ENCODE assay signal across 8 cellular contexts in genomic region chr11:19076744-19077589, GRCh38. TPM values are rescaled to one million over a fixed set of nuclear protein-coding genes. Genes with fewer than 3 reads are reported as not detected.
DNase-seq lines count a peak whose midpoint lies in the region; ATAC-seq and TF ChIP-seq lines count a peak whose summit lies in the region.

No MANE protein-coding gene starts in this region.

- H2BK120ac ChIP-seq in IMR-90 (ENCODE audit: low read depth, low read length), result no peak overlapping the region

- no peak overlapping the region for H2AFZ ChIP-seq in IMR-90 (replicated peaks; ENCODE audit: low read length, poor library complexity)

- DNase-seq in BE2C, result peak; percentile 36
- DNase-seq in IMR-90, result peak; percentile 19
- peak; percentile 57 for DNase-seq in RWPE1 (ENCODE audit: low spot score)
- peak; percentile 68 for DNase-seq in activated naive CD4-positive, alpha-beta T cell treated with Interleukin-2 at 50 U/mL for 16 hours
- peak in 41 of 42 donors; percentile 28 to 87 (median 68) for DNase-seq in head of caudate nucleus
- peak; percentile 19 for DNase-seq in putamen (ENCODE audit: low spot score)
- DNase-seq in GF-D8 (lab: John Stamatoyannopoulos, UW), result no peak

- H3K18ac ChIP-seq in IMR-90 (ENCODE audit: low read depth, low read length), result no peak overlapping the region

- H3K56ac ChIP-seq in IMR-90 (ENCODE audit: extremely low read depth, insufficient read depth, low read length), result no peak overlapping the region

- CTCF ChIA-PET in IMR-90 (lab: Yijun Ruan, JAX), result interaction anchor here (0.9 to 1.9 kb wide), 7 partner anchors 9 to 658 kb away, joined by 3 to 8 read pairs (median 4); no protein-coding TSS in a partner anchor
- CTCF ChIA-PET in RWPE1 (lab: Yijun Ruan, JAX), result interaction anchor here (0.5 to 2.2 kb wide), 24 partner anchors 14 to 1631 kb away, joined by 3 to 22 read pairs (median 4); partner anchors contain the start of gene ZDHHC13

- no peak overlapping the region for H4K8ac ChIP-seq in IMR-90 (ENCODE audit: low read depth in 2 of 2, low read length in 2 of 2)

- POLR2A ChIA-PET in IMR-90 (lab: Charles Lee; ENCODE audit: unreplicated experiment), result no interaction called here
- POLR2A ChIA-PET in RWPE1 (lab: Yijun Ruan, JAX; ENCODE audit: low non-redundant PET), result no interaction called here

- ATAC-seq in GM18909 (IDR thresholded peaks at IDR 0.05; ENCODE audit: poor library complexity, unreplicated experiment) (peak; percentile 80), IMR-90 (ENCODE audit: low read depth) (peak; percentile 92)

- no peak overlapping the region for H4K91ac ChIP-seq in IMR-90 (ENCODE audit: insufficient read depth, low read depth, low read length)

- no peak for TF ChIP-seq POLR2A in IMR-90 (IDR thresholded peaks at IDR 0.05; ENCODE audit: low read depth, low read length)

- BruUV-seq in IMR-90 (replicated peaks; lab: Mats Ljungman, UMichigan), result no TSS peak

- no peak overlapping the region for H2BK20ac ChIP-seq in IMR-90 (ENCODE audit: low read depth, low read length)

- H3K14ac ChIP-seq in IMR-90 (replicated peaks; ENCODE audit: low read depth, low read length), result no peak overlapping the region

- H3K9me1 ChIP-seq in IMR-90 (ENCODE audit: insufficient read depth, low read length), result no peaks in the 10 kb centered on the region

- WGBS in IMR-90 (ENCODE audit: extremely low coverage in 2 of 2, insufficient read length in 1 of 2), 2 experiments, result 0% methylated on average over 2 of the region's 10 CpGs; no CpG with 5 or more reads in 1 of the 2 experiments

- H2AK9ac ChIP-seq in IMR-90 (replicated peaks; ENCODE audit: low read depth, low read length, poor library complexity), result no peak overlapping the region

- H3K36me3 ChIP-seq in BE2C (no peaks in the 10 kb centered on the region), IMR-90 (ENCODE audit: control insufficient read depth, insufficient read depth, low read length) (no peaks in the 10 kb centered on the region)

- dilution Hi-C loops in IMR-90 (cut with HindIII; ENCODE audit: low sequenced_read_pairs, unreplicated experiment), result no loop called here

- H3K9ac ChIP-seq in IMR-90 (ENCODE audit: low read depth, low read length), result no peak overlapping the region

- H3K4me1 ChIP-seq in BE2C (no peaks in the 10 kb centered on the region), IMR-90 (ENCODE audit: control insufficient read depth, insufficient read depth, low read length) (peaks cover 3% of the 10 kb centered on the region; the same call in 1 of the 2 replicates)

- no peak overlapping the region for H4K5ac ChIP-seq in IMR-90 (ENCODE audit: low read depth, low read length)

- H2AK5ac ChIP-seq in IMR-90 (ENCODE audit: low read depth, low read length), result no peak overlapping the region

- H3K4me2 ChIP-seq in IMR-90 (ENCODE audit: low read depth, low read length), result no peak overlapping the region

- TF ChIP-seq CTCF in BE2C (IDR thresholded peaks at IDR 0.05; ENCODE audit: low read depth, low read length) (peak; percentile 77), IMR-90 (conservative IDR thresholded peaks at IDR 0.05; ENCODE audit: low read depth, low read length) (peak; percentile 79), RWPE1 (conservative IDR thresholded peaks at IDR 0.05; ENCODE audit: low read depth) (peak; percentile 97)

- H3K79me1 ChIP-seq in IMR-90 (ENCODE audit: low read depth in 1 of 2, low read length in 2 of 2), result no peaks in the 10 kb centered on the region

- no peak overlapping the region for H2BK5ac ChIP-seq in IMR-90 (ENCODE audit: low read depth, low read length, poor library complexity, severe bottlenecking)

- no peak overlapping the region for H3K4me3 ChIP-seq in BE2C (ENCODE audit: low read depth, low read length)
- H3K4me3 ChIP-seq in IMR-90 (ENCODE audit: insufficient read depth, low read depth, low read length), result no peak overlapping the region

- H3K9me3 ChIP-seq in BE2C (no peaks in the 10 kb centered on the region), IMR-90 (ENCODE audit: control insufficient read depth, insufficient read depth, low read length) (no peaks in the 10 kb centered on the region)

- no peak overlapping the region for H2BK15ac ChIP-seq in IMR-90 (ENCODE audit: low read depth, low read length)

- intact Hi-C loops in IMR-90 (cut with micrococcal nuclease), result loop anchor here (1.0 to 10.0 kb wide), 3 partner anchors 39 to 828 kb away; partner anchors contain the start of gene E2F8
- intact Hi-C loops in head of caudate nucleus (cut with DNase I), result loop anchor here (10.0 kb wide), 1 partner anchor 168 kb away; the partner anchor contains the start of gene E2F8

- H4K20me1 ChIP-seq in IMR-90 (ENCODE audit: insufficient read depth, low read length), result no peaks in the 10 kb centered on the region

- no peak overlapping the region for H3K23ac ChIP-seq in IMR-90 (ENCODE audit: low read depth, low read length)

- in situ Hi-C loops in IMR-90 (cut with MboI; ENCODE audit: low sequenced_read_pairs), result loop anchor here (25.0 kb wide), 1 partner anchor 685 kb away; no protein-coding TSS in a partner anchor

- H3K27me3 ChIP-seq in BE2C (no peaks in the 10 kb centered on the region), IMR-90 (ENCODE audit: control insufficient read depth, insufficient read depth, low read length) (peaks cover 16% of the 10 kb centered on the region)

- peak; percentile 48 for TF ChIP-seq RAD21 in IMR-90 (IDR thresholded peaks at IDR 0.05; ENCODE audit: low read length)

- H3K27ac ChIP-seq in IMR-90 (ENCODE audit: insufficient read depth, low read length), result no peak overlapping the region
- no peak overlapping the region for H3K27ac ChIP-seq in RWPE1

- H3K4ac ChIP-seq in IMR-90 (ENCODE audit: low read depth, low read length), result no peak overlapping the region

TF ChIP-seq in IMR-90, 13 proteins besides CTCF, POLR2A, EP300 and RAD21:
- TF ChIP-seq RCOR1 (IDR thresholded peaks at IDR 0.05; ENCODE audit: insufficient replicate concordance, low read length) (no peak), SMC3 (IDR thresholded peaks at IDR 0.05; ENCODE audit: low read depth, low read length) (peak; percentile 55), MXI1 (IDR thresholded peaks at IDR 0.05; ENCODE audit: borderline replicate concordance, low read depth, low read length) (no peak)
- TF ChIP-seq, protein P1, sequence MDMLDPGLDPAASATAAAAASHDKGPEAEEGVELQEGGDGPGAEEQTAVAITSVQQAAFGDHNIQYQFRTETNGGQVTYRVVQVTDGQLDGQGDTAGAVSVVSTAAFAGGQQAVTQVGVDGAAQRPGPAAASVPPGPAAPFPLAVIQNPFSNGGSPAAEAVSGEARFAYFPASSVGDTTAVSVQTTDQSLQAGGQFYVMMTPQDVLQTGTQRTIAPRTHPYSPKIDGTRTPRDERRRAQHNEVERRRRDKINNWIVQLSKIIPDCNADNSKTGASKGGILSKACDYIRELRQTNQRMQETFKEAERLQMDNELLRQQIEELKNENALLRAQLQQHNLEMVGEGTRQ (IDR thresholded peaks at IDR 0.05; ENCODE audit: low read depth, low read length), result no peak

RNA-seq across cellular contexts. Expression of gene MRGPRX2, which starts 16.4 kb away (rescaled TPM):
- polyA plus RNA-seq in BE2C (2012; ENCODE audit: insufficient read depth, insufficient read length, low read depth), result not detected
- total RNA-seq in IMR-90 (2012; rRNA removed), result not detected in 2 replicates
- not detected in 2 replicates for polyA plus RNA-seq in IMR-90 (2012; rRNA removed)
- polyA plus RNA-seq in IMR-90 (2012; cell fraction: cytosol; rRNA removed), result not detected in 2 replicates
- polyA plus RNA-seq in IMR-90 (2012; cell fraction: nucleus; rRNA removed; ENCODE audit: low replicate concordance), result not detected in 2 replicates

RNA-seq across cellular contexts. Expression of gene ZDHHC13, which starts 40.0 kb away (rescaled TPM):
- 2.8 TPM for polyA plus RNA-seq in BE2C (2012; ENCODE audit: insufficient read depth, insufficient read length, low read depth)
- total RNA-seq in IMR-90 (2012; rRNA removed), result 15.1 and 20.0 TPM in 2 replicates
- polyA plus RNA-seq in IMR-90 (2012; rRNA removed), result 6.3 and 7.2 TPM in 2 replicates
- 1.7 and 1.9 TPM in 2 replicates for polyA plus RNA-seq in IMR-90 (2012; cell fraction: cytosol; rRNA removed)
- polyA plus RNA-seq in IMR-90 (2012; cell fraction: nucleus; rRNA removed; ENCODE audit: low replicate concordance), result 1.7 and 13.3 TPM in 2 replicates
